ENCODE assay signal across 9 cellular contexts in the genomic region with DNA sequence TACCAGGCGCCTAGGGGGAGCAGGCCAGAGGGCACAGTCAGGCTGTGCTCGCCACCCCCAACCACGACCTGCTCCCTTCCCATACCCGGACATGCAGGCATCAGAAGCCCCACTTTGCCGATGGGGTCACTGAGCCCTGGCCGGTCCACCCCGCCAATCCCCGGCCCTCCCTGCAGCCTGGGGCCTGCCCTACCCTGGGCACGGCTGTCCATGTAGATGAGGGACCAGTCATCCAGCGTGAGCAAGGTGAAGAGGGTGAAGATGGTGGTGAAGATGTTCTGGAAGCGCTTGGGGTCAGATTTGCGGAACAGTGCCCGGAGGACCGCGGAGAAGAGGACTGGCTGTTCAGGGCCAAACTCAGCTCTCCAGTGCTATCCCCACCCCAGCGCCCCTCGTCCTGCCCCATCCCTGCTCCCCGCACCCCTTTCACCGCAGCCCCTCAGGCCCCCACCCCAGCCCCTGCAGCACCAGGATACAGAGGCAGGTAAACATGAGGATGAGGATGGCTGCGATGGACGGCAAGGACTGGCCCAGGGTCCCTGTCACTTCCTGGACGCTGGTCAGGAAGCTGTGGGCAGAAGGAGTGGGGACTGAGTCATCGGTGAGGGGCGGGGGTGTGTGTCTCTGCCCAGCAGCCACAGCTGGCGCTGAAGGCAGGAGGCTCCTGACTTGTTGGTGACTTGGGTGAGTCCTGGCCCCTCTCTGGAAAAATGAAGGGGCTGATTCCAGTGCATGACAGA. TPM values are rescaled to one million over a fixed set of nuclear protein-coding genes. Genes with fewer than 3 reads are reported as not detected.
DNase-seq lines count a peak whose midpoint lies in the region; ATAC-seq and TF ChIP-seq lines count a peak whose summit lies in the region.
"Had no signal": no experiment of that assay in that cellular context is flagged by ENCODE, and none has a peak within 500 bp of the region (broad histone marks: within the 10 kb centered on the region; RNA-seq: fewer than 3 reads in every experiment).

No MANE protein-coding gene starts in this region.

- no TSS peak for BruUV-seq in MCF 10A (replicated peaks; lab: Mats Ljungman, UMichigan)

- H3K4me3 Mint-ChIP-seq in MCF 10A (ENCODE audit: unreplicated experiment) (peak overlapping the region; percentile 47), T-helper 17 cell (no peak overlapping the region)

- intact Hi-C loops in MCF 10A (cut with micrococcal nuclease) = no loop called here
- intact Hi-C loops in breast epithelium (cut with DNase I; ENCODE audit: low total_unique reads) = no loop called here
- intact Hi-C loops in vagina (cut with DNase I) = no loop called here

- POLR2A ChIA-PET in MCF 10A (lab: Yijun Ruan, JAX) = interaction anchor here (0.5 to 2.6 kb wide), 2 partner anchors 18 to 127 kb away, joined by 3 to 20 read pairs; a partner anchor contains a TSS

- H3K4me3 ChIP-seq in breast epithelium (no peak overlapping the region), foreskin fibroblast (ENCODE audit: low read depth in 1 of 2, low read length in 2 of 2) (no peak overlapping the region), vagina (no peak overlapping the region)

- H3K9me3 Mint-ChIP-seq in MCF 10A (ENCODE audit: unreplicated experiment) = no peaks in the 10 kb centered on the region

- no peaks in the 10 kb centered on the region for H3K36me3 ChIP-seq in breast epithelium
- H3K36me3 ChIP-seq in vagina = no peaks in the 10 kb centered on the region

- TF ChIP-seq POLR2A in breast epithelium (IDR thresholded peaks at IDR 0.05) (no peak), vagina (IDR thresholded peaks at IDR 0.05) (no peak)

- H3K27ac ChIP-seq in breast epithelium = no peak overlapping the region
- no peak overlapping the region for H3K27ac ChIP-seq in vagina

- CTCF ChIA-PET in MCF 10A (lab: Yijun Ruan, JAX) = interaction anchor here (0.6 to 2.6 kb wide), 7 partner anchors 10 to 136 kb away, joined by 3 to 16 read pairs (median 3); no protein-coding TSS in a partner anchor

- H3K27me3 Mint-ChIP-seq in MCF 10A (ENCODE audit: insufficient read depth, unreplicated experiment) (no peaks in the 10 kb centered on the region), T-helper 17 cell (peaks cover 5% of the 10 kb centered on the region)

- DNase-seq in MCF 10A (ENCODE audit: unreplicated experiment) (peak; percentile 72), breast epithelium (ENCODE audit: low spot score in 2 of 2) (no peak), T-helper 17 cell (no peak), foreskin fibroblast (peak; percentile 82 to 88), ureter (ENCODE audit: low spot score) (peak; percentile 59), DMS 273 treated with DMSO at 0.1 percent for 48 hours (lab: John Stamatoyannopoulos, UW) (no peak), NCI-H510A treated with DMSO at 0.1 percent for 48 hours (lab: John Stamatoyannopoulos, UW) (no peak), vagina (ENCODE audit: extremely low spot score in 2 of 2) (no peak)
- DNase-seq: glutamatergic neuron had no signal

- H3K27ac Mint-ChIP-seq in MCF 10A (ENCODE audit: low read depth, unreplicated experiment) (peak overlapping the region; percentile 81), T-helper 17 cell (no peak overlapping the region)

- no peak for TF ChIP-seq CTCF in MCF 10A (IDR thresholded peaks at IDR 0.05; ENCODE audit: unreplicated experiment)
- no peak for TF ChIP-seq CTCF in breast epithelium (IDR thresholded peaks at IDR 0.05)
- TF ChIP-seq CTCF in foreskin fibroblast (IDR thresholded peaks at IDR 0.05; ENCODE audit: low read depth, low read length) = no peak
- no peak for TF ChIP-seq CTCF in vagina (IDR thresholded peaks at IDR 0.05)

- H3K36me3 Mint-ChIP-seq in MCF 10A (ENCODE audit: insufficient read depth, unreplicated experiment) = peaks cover 5% of the 10 kb centered on the region
- H3K36me3 Mint-ChIP-seq in T-helper 17 cell (ENCODE audit: low read depth) = no peaks in the 10 kb centered on the region

- H3K9me3 ChIP-seq in breast epithelium (no peaks in the 10 kb centered on the region), T-helper 17 cell (ENCODE audit: control insufficient read depth, low read length, poor library complexity, severe bottlenecking) (no peaks in the 10 kb centered on the region), vagina (no peaks in the 10 kb centered on the region)

- ATAC-seq in T-helper 17 cell = peak; percentile 42

- peaks cover 6% of the 10 kb centered on the region for H3K4me1 Mint-ChIP-seq in MCF 10A (ENCODE audit: insufficient read depth, unreplicated experiment)
- peaks cover 12% of the 10 kb centered on the region for H3K4me1 Mint-ChIP-seq in T-helper 17 cell

- H3K4me1 ChIP-seq in breast epithelium (no peaks in the 10 kb centered on the region), vagina (peaks cover 4% of the 10 kb centered on the region)

- H3K27me3 ChIP-seq in breast epithelium = peaks cover 0 to 7% of the 10 kb centered on the region in 2 donors
- H3K27me3 ChIP-seq in vagina = no peaks in the 10 kb centered on the region

RNA-seq across cellular contexts. Expression of a gene that starts 5.5 kb away (rescaled TPM):
- total RNA-seq in MCF 10A (2022) (0.61 and 0.79 TPM in 2 replicates), breast epithelium (1 to 10 TPM in 1 of 3 donors, under 1 TPM in 1, not detected in 1; 0.32 to 1.3 TPM), T-helper 17 cell (not detected), ureter (not detected), vagina (not detected)

RNA-seq across cellular contexts. Expression of a gene that starts 9.0 kb away (rescaled TPM):
- total RNA-seq in MCF 10A (2022) (not detected in 2 replicates), breast epithelium (under 1 TPM in 2 of 3 donors, not detected in 1; 0.59 to 0.98 TPM), T-helper 17 cell (not detected), ureter (1.1 TPM), vagina (5.6 TPM)

RNA-seq across cellular contexts. Expression of a gene that starts 18.5 kb away (rescaled TPM):
- total RNA-seq in MCF 10A (2022) (154 and 198 TPM in 2 replicates), breast epithelium (10 to 100 TPM; 15.7 to 42.0 (median 37.4) TPM), T-helper 17 cell (10 to 100 TPM; 47.5 to 58.0 TPM), ureter (192 TPM), vagina (54.5 TPM)

RNA-seq across cellular contexts. Expression of a gene that starts 18.8 kb away (rescaled TPM):
- total RNA-seq in MCF 10A (2022) = 21.7 and 33.5 TPM in 2 replicates
- 10 to 100 TPM; 31.0 to 33.1 (median 31.0) TPM for total RNA-seq in breast epithelium
- total RNA-seq in T-helper 17 cell = 100 to 1,000 TPM in 1 of 2 donors, 10 to 100 TPM in 1; 85.2 to 100 TPM
- 28.7 TPM for total RNA-seq in ureter
- 50.6 TPM for total RNA-seq in vagina

RNA-seq across cellular contexts. Expression of a gene that starts 28.2 kb away (rescaled TPM):
- total RNA-seq in MCF 10A (2022) (not detected in 2 replicates), breast epithelium (under 1 TPM in 1 of 3 donors, not detected in 2; 0.29 TPM), T-helper 17 cell (not detected), ureter (not detected), vagina (not detected)

Comparison
In these comparisons a context has a peak if more than half of its experiments do, and no peak if none do; other contexts are left out.
1. DNase-seq: peak in MCF 10A (single experiment), foreskin fibroblast (2 of 2) and ureter (single experiment); none in breast epithelium (0 of 2), T-helper 17 cell (0 of 3), DMS 273 treated with DMSO at 0.1 percent for 48 hours (single experiment), NCI-H510A treated with DMSO at 0.1 percent for 48 hours (single experiment) and vagina (0 of 2).